1 cellular context compared by ENCODE assay signal in the genomic region with DNA sequence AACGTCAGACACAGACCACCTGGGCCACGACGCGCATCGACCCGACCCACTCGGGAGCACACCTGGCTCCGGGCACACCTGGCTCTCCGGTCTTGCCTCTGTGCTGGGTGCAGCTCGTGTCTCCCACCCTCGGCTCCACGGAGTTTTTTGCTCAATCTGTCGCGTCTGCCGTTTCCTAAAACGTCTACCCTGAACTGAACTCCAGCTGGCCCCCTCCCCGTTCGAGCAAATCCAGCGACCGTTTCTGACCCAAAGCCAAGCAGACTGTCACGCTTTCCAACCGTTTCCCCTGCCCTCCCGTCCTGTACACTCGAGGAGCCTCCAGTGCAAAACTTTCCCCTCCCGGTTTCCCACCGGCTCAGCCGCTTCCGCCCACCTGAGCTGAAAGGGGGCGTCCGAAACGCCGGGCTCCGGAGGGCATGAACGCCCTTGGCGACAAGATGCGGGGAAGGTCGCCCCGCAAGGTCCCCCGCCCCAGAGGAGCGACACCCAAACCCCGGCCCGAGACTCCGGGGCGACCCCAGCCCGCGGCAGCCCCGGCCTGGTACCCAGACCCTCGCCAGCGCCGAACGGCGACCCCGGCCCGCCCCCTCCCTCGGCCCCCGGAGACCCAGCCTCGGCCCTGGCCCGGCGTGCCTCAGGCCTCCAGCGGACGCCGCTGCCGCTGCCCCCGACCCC.
A peak's percentile ranks its signal among the peaks of the same experiment; 100 is the strongest.
TF ChIP-seq lines count a peak whose summit lies in the region.

No MANE protein-coding gene starts in this region.

TF ChIP-seq in H1, 55 proteins besides CTCF, POLR2A, EP300 and RAD21 (continued from another document):
- TF ChIP-seq SAP30 (IDR thresholded peaks at IDR 0.05; ENCODE audit: insufficient read depth, insufficient replicate concordance, low read length) = peak; percentile 69
- 0 out of 4 replicates have a peak, but pooled peaks of 1 of the 2 experiments have one; percentile 9 for TF ChIP-seq SIN3A (conservative IDR thresholded peaks at IDR 0.05 in 1 of 2, IDR thresholded peaks at IDR 0.05 in 1 of 2; ENCODE audit: low read depth in 1 of 2, low read length in 2 of 2)
- TF ChIP-seq KDM4A (IDR thresholded peaks at IDR 0.05; ENCODE audit: low read depth, low read length, severe bottlenecking) = peak; percentile 46
